In the genomic region with DNA sequence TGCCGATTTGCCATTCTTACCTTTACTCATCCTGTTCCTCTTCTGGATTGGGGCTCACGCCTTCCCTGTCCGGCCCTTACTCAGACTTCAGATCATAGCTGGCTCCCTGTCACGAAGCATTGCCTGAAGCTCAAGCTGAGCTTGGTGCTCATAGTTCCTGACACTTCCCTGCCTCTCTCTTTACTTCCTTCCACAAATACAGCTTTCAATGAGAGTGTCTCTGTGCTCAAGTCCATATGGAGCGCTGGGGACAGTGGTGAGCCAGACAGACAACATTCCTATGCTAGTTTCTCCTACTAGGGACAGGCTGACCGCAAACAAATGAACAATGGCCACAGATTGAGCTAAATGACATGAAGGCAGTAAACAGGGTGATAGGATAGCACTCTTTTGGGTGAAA, we compare ENCODE assay signal across 32 cellular contexts. TPM values are rescaled to one million over a fixed set of nuclear protein-coding genes. Genes with fewer than 3 reads are reported as not detected.
DNase-seq lines count a peak whose midpoint lies in the region; ATAC-seq and TF ChIP-seq lines count a peak whose summit lies in the region.
"Had no signal": no experiment of that assay in that cellular context is flagged by ENCODE, and none has a peak within 500 bp of the region (broad histone marks: within the 10 kb centered on the region; RNA-seq: fewer than 3 reads in every experiment).

No MANE protein-coding gene starts in this region.

- H3K27me3 ChIP-seq in dorsolateral prefrontal cortex: no peaks in the 10 kb centered on the region
- H3K27me3 ChIP-seq: adrenal gland, brain microvascular endothelial cell, esophagus squamous epithelium, heart right ventricle, neural progenitor cell, SJCRH30, thyroid gland had no signal

- H3K9me3 Mint-ChIP-seq in MCF 10A (ENCODE audit: unreplicated experiment) (no peaks in the 10 kb centered on the region), mesothelial cell of epicardium (no peaks in the 10 kb centered on the region), type B pancreatic cell (no peaks in the 10 kb centered on the region)
- H3K9me3 Mint-ChIP-seq in activated CD8-positive, alpha-beta T cell treated with anti-CD3 and anti-CD28 coated beads for 36 hours: no peaks in the 10 kb centered on the region
- H3K9me3 Mint-ChIP-seq: CD4-positive, CD25-positive, alpha-beta regulatory T cell; IgD-negative memory B cell; memory B cell; neural progenitor cell had no signal

- DNase-seq in T47D (ENCODE audit: low read depth in 1 of 2, low spot score in 1 of 2) (peak; percentile 42 to 98), MCF 10A (ENCODE audit: unreplicated experiment) (no peak), dorsolateral prefrontal cortex (peak in 1 of 10 donors; percentile 56), mesothelial cell of epicardium (ENCODE audit: low spot score in 2 of 2, unreplicated experiment in 2 of 2) (no peak), type B pancreatic cell (ENCODE audit: extremely low spot score, unreplicated experiment) (no peak)
- DNase-seq in activated CD4-positive, CD25-positive, alpha-beta regulatory T cell treated with anti-CD3 and anti-CD28 coated beads, Interleukin-2, amount 50 U/mL, for 72 hours: no peak
- no peak for DNase-seq in activated CD8-positive, alpha-beta T cell treated with anti-CD3 and anti-CD28 coated beads for 36 hours
- DNase-seq: 8988T; activated CD4-positive, alpha-beta T cell treated with anti-CD3 and anti-CD28 coated beads for 4 hours; activated naive CD4-positive, alpha-beta T cell treated with Interleukin-2 at 50 U/mL for 16 hours; activated T-cell treated with anti-CD3 and anti-CD28 coated beads, Interleukin-2, amount 50 U/mL, for 48 hours; adrenal gland; brain microvascular endothelial cell; CD4-positive, CD25-positive, alpha-beta regulatory T cell; effector CD8-positive, alpha-beta T cell; EL; esophagus squamous epithelium; foreskin melanocyte; GM23248; heart right ventricle; NCI-H1105; NCI-H2029; NCI-H526; NK-92 treated with Interleukin-12 subunit alpha and Interleukin-12 subunit beta, amount 100 ng/mL, for 24 hours; SJCRH30; stimulated activated naive CD8-positive, alpha-beta T cell treated with anti-CD3 and anti-CD28 coated beads, Interleukin-15, Interleukin-2, amounts not matched to agents 100 U/mL and 50 U/mL, for 24 hours; thyroid gland had no signal

- intact Hi-C loops in MCF 10A (cut with micrococcal nuclease) (no loop called here), dorsolateral prefrontal cortex (cut with DNase I) (no loop called here)
- intact Hi-C loops in activated CD8-positive, alpha-beta T cell treated with anti-CD3 and anti-CD28 coated beads for 36 hours (cut with micrococcal nuclease): no loop called here

- no peak overlapping the region for H3K4me3 ChIP-seq in dorsolateral prefrontal cortex
- H3K4me3 ChIP-seq: adrenal gland, esophagus squamous epithelium, GM23248, heart right ventricle, neural progenitor cell, SJCRH30, thyroid gland had no signal

- no TSS peak for BruUV-seq in MCF 10A (replicated peaks; lab: Mats Ljungman, UMichigan)

- no peaks in the 10 kb centered on the region for H3K36me3 Mint-ChIP-seq in MCF 10A (ENCODE audit: insufficient read depth, unreplicated experiment)
- H3K36me3 Mint-ChIP-seq in mesothelial cell of epicardium: peaks cover 2% of the 10 kb centered on the region
- H3K36me3 Mint-ChIP-seq in type B pancreatic cell: no peaks in the 10 kb centered on the region
- H3K36me3 Mint-ChIP-seq in activated CD8-positive, alpha-beta T cell treated with anti-CD3 and anti-CD28 coated beads for 36 hours (ENCODE audit: low read depth): no peaks in the 10 kb centered on the region
- H3K36me3 Mint-ChIP-seq: CD4-positive, CD25-positive, alpha-beta regulatory T cell had no signal

- ATAC-seq in HG02852 (IDR thresholded peaks at IDR 0.05; ENCODE audit: unreplicated experiment): no peak
- no peak for ATAC-seq in activated CD8-positive, alpha-beta T cell treated with anti-CD3 and anti-CD28 coated beads for 36 hours
- ATAC-seq: heart right ventricle; Panc1; stimulated activated naive CD8-positive, alpha-beta T cell treated with anti-CD3 and anti-CD28 coated beads, Interleukin-15, Interleukin-2, amounts not matched to agents 100 U/mL and 50 U/mL, for 24 hours had no signal

- H3K27ac ChIP-seq in dorsolateral prefrontal cortex: peak overlapping the region in 48 of 59 donors; percentile 2 to 82 (median 59)
- H3K27ac ChIP-seq: adrenal gland, brain microvascular endothelial cell, esophagus squamous epithelium, GM23248, heart right ventricle, neural progenitor cell, SJCRH30, thyroid gland had no signal

- in situ Hi-C loops in T47D (cut with HindIII; ENCODE audit: low pct_unique_long_range_greater_than_20kb, low sequenced_read_pairs): no loop called here

- H3K4me1 Mint-ChIP-seq in MCF 10A (ENCODE audit: insufficient read depth, unreplicated experiment) (peaks cover 26% of the 10 kb centered on the region), mesothelial cell of epicardium (peaks cover 8% of the 10 kb centered on the region), type B pancreatic cell (ENCODE audit: unreplicated experiment) (peaks cover 19% of the 10 kb centered on the region)
- no peaks in the 10 kb centered on the region for H3K4me1 Mint-ChIP-seq in activated CD8-positive, alpha-beta T cell treated with anti-CD3 and anti-CD28 coated beads for 36 hours (ENCODE audit: low read depth)
- H3K4me1 Mint-ChIP-seq: CD4-positive, CD25-positive, alpha-beta regulatory T cell; memory B cell had no signal

- no peak overlapping the region for H3K27ac Mint-ChIP-seq in MCF 10A (ENCODE audit: low read depth, unreplicated experiment)
- peak overlapping the region; percentile 41 for H3K27ac Mint-ChIP-seq in mesothelial cell of epicardium
- no peak overlapping the region for H3K27ac Mint-ChIP-seq in type B pancreatic cell
- H3K27ac Mint-ChIP-seq in activated CD8-positive, alpha-beta T cell treated with anti-CD3 and anti-CD28 coated beads for 36 hours: no peak overlapping the region
- H3K27ac Mint-ChIP-seq: CD4-positive, CD25-positive, alpha-beta regulatory T cell; IgD-negative memory B cell; memory B cell; neural progenitor cell had no signal

- H3K27me3 Mint-ChIP-seq in MCF 10A (ENCODE audit: insufficient read depth, unreplicated experiment) (no peaks in the 10 kb centered on the region), mesothelial cell of epicardium (ENCODE audit: low read depth) (no peaks in the 10 kb centered on the region), type B pancreatic cell (no peaks in the 10 kb centered on the region)
- no peaks in the 10 kb centered on the region for H3K27me3 Mint-ChIP-seq in activated CD8-positive, alpha-beta T cell treated with anti-CD3 and anti-CD28 coated beads for 36 hours
- H3K27me3 Mint-ChIP-seq: CD4-positive, CD25-positive, alpha-beta regulatory T cell; IgD-negative memory B cell; memory B cell had no signal

- no peak overlapping the region for H3K4me3 Mint-ChIP-seq in MCF 10A (ENCODE audit: unreplicated experiment)
- H3K4me3 Mint-ChIP-seq in mesothelial cell of epicardium: no peak overlapping the region
- peak overlapping the region; percentile 35 for H3K4me3 Mint-ChIP-seq in type B pancreatic cell
- no peak overlapping the region for H3K4me3 Mint-ChIP-seq in activated CD8-positive, alpha-beta T cell treated with anti-CD3 and anti-CD28 coated beads for 36 hours
- H3K4me3 Mint-ChIP-seq: CD4-positive, CD25-positive, alpha-beta regulatory T cell; IgD-negative memory B cell; memory B cell; neural progenitor cell had no signal

- TF ChIP-seq CTCF in MCF 10A (IDR thresholded peaks at IDR 0.05; ENCODE audit: unreplicated experiment) (no peak), dorsolateral prefrontal cortex (IDR thresholded peaks at IDR 0.05 in 54 of 56, conservative IDR thresholded peaks at IDR 0.05 in 2 of 56; ENCODE audit: low read depth in 1 of 56, partially characterized antibody in 56 of 56) (no peak), mesothelial cell of epicardium (IDR thresholded peaks at IDR 0.05; ENCODE audit: unreplicated experiment) (no peak), type B pancreatic cell (conservative IDR thresholded peaks at IDR 0.05) (no peak)
- TF ChIP-seq CTCF in activated CD8-positive, alpha-beta T cell treated with anti-CD3 and anti-CD28 coated beads for 36 hours (IDR thresholded peaks at IDR 0.05): no peak

- CTCF ChIA-PET in MCF 10A (lab: Yijun Ruan, JAX): interaction anchor here (0.6 to 18.9 kb wide), 12 partner anchors 11 to 224 kb away, joined by 3 to 807 read pairs (median 4); a partner anchor contains a TSS
- CTCF ChIA-PET in activated CD8-positive, alpha-beta T cell treated with anti-CD3 and anti-CD28 coated beads for 36 hours (lab: Charles Lee): interaction anchor here (1.0 kb wide), 1 partner anchor 33 kb away, joined by 7 read pairs; no protein-coding TSS in a partner anchor

- POLR2A ChIA-PET in MCF 10A (lab: Yijun Ruan, JAX): interaction anchor here (0.6 to 0.7 kb wide), 2 partner anchors 683 to 739 kb away, joined by 3 read pairs; no protein-coding TSS in a partner anchor
- POLR2A ChIA-PET in activated CD8-positive, alpha-beta T cell treated with anti-CD3 and anti-CD28 coated beads for 36 hours (lab: Charles Lee): no interaction called here

RNA-seq across cellular contexts. Expression of a gene that starts 38.1 kb away (rescaled TPM):
- total RNA-seq in MCF 10A (2022): 4.6 and 4.9 TPM in 2 replicates
- total RNA-seq in dorsolateral prefrontal cortex: 10 to 100 TPM in 13 of 120 experiments, 1 to 10 TPM in 107; 3.6 to 14.7 (median 7.1) TPM
- 17.4 to 19.2 TPM (median 18.0 TPM) in 3 replicates for total RNA-seq in mesothelial cell of epicardium
- total RNA-seq in type B pancreatic cell (ENCODE audit: low replicate concordance): 7.5 and 9.0 TPM in 2 replicates
- 1 to 10 TPM in 1 of 2 experiments, under 1 TPM in 1; 0.99 to 1.4 TPM for total RNA-seq in activated CD8-positive, alpha-beta T cell treated with anti-CD3 and anti-CD28 coated beads for 36 hours

Comparison
In these comparisons a context has a peak if more than half of its experiments do, and no peak if none do; other contexts are left out.
1. DNase-seq: peak in T47D (2 of 2); none in MCF 10A (single experiment), mesothelial cell of epicardium (0 of 2), type B pancreatic cell (single experiment), activated CD4-positive, CD25-positive, alpha-beta regulatory T cell treated with anti-CD3 and anti-CD28 coated beads, Interleukin-2, amount 50 U/mL, for 72 hours (single experiment) and activated CD8-positive, alpha-beta T cell treated with anti-CD3 and anti-CD28 coated beads for 36 hours (single experiment).